In the genomic region with DNA sequence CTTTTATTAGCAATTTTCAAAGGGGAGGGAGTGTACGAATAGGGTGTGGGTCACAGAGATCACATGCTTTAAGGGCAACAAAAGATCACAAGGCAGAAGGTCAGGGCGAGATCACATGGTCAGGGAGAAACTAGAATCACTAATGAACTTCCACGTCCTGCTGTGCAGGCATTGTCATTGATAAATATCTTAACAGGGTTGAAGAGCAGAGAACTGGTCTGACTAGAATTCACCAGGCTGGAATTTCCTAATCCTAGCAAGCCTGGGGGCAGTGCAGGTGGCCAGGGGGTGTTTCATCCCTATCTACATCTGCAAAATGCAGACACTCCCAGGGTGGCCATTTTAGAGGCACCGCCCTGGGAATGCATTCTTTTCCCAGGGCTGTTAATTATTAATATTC, we compare ENCODE assay signal across 8 cellular contexts.
DNase-seq lines count a peak whose midpoint lies in the region; TF ChIP-seq lines count a peak whose summit lies in the region.
"Not testable (repeated sequence)": the region's sequence is repeated elsewhere in the genome, so short reads cannot be mapped to it uniquely, and the experiment has no call there.

No MANE protein-coding gene starts in this region.

- not testable (repeated sequence) for H3K4me3 Mint-ChIP-seq in H9; chondrocyte (ENCODE audit: unreplicated experiment); progenitor cell of endocrine pancreas (ENCODE audit: low read depth)

- H3K4me1 ChIP-seq in H9 (ENCODE audit: insufficient read depth, low read length); HUES64 (ENCODE audit: insufficient read depth, low read length); NT2/D1 (ENCODE audit: insufficient read depth, insufficient read length); mesendoderm (ENCODE audit: control insufficient read depth, low read depth, low read length): not testable (repeated sequence)

- H3K4me3 ChIP-seq in HUES64 (ENCODE audit: low read length); NT2/D1 (ENCODE audit: insufficient read length, low read depth); epithelial cell of esophagus (ENCODE audit: low read length); mesendoderm (ENCODE audit: low read length): not testable (repeated sequence)

- H2BK20ac ChIP-seq in H9 (ENCODE audit: low read depth, low read length, poor library complexity, severe bottlenecking), result not testable (repeated sequence)

- peaks cover 26 to 42% (median 29%) of the 10 kb centered on the region in 3 experiments for H3K36me3 Mint-ChIP-seq in H9 (ENCODE audit: insufficient read depth in 1 of 3, low read depth in 3 of 3)
- not testable (repeated sequence) for H3K36me3 Mint-ChIP-seq in chondrocyte (ENCODE audit: low read depth); progenitor cell of endocrine pancreas (ENCODE audit: insufficient read depth)

- H4K8ac ChIP-seq in H9 (replicated peaks; ENCODE audit: insufficient read length, low read depth, low read length); mesendoderm (ENCODE audit: low read depth, low read length): not testable (repeated sequence)

- not testable (repeated sequence) for H2BK12ac ChIP-seq in H9 (ENCODE audit: insufficient read length, low read depth, low read length)

- no CpG with 5 or more reads among the region's 4 CpGs for WGBS in H9 (ENCODE audit: extremely low coverage, insufficient read length, low lambda C conversion rate)
- WGBS in HUES64, result 53% methylated on average over 4 of the region's 4 CpGs
- no CpG with 5 or more reads among the region's 4 CpGs for WGBS in mesendoderm (ENCODE audit: extremely low coverage, insufficient coverage, low lambda C conversion rate)

- peak overlapping the region; percentile 95 to 98 (median 97) for H3K27ac Mint-ChIP-seq in H9
- H3K27ac Mint-ChIP-seq in chondrocyte (ENCODE audit: unreplicated experiment), result peak overlapping the region; percentile 30
- H3K27ac Mint-ChIP-seq in progenitor cell of endocrine pancreas, result peak overlapping the region; percentile 30

- not testable (repeated sequence) for H3K9me3 ChIP-seq in H9 (ENCODE audit: control insufficient read depth, low read depth, low read length)
- H3K9me3 ChIP-seq in HUES64 (ENCODE audit: insufficient read depth, low read depth, low read length), result peaks cover 28% of the 10 kb centered on the region
- H3K9me3 ChIP-seq in NT2/D1 (ENCODE audit: insufficient read depth, low read length), result peaks cover 50% of the 10 kb centered on the region; the same call in 1 of the 2 replicates

- H4K5ac ChIP-seq in H9 (ENCODE audit: insufficient read length, low read depth, low read length); mesendoderm (ENCODE audit: low read length): not testable (repeated sequence)

- not testable (repeated sequence) for H3T11ph ChIP-seq in H9 (ENCODE audit: low read length)

- not testable (repeated sequence) for H3K79me1 ChIP-seq in H9 (ENCODE audit: insufficient read depth, low read depth, low read length, poor library complexity, severe bottlenecking); mesendoderm (ENCODE audit: low read length)

- not testable (repeated sequence) for H3K18ac ChIP-seq in H9 (ENCODE audit: insufficient read length, low read depth, low read length); mesendoderm (ENCODE audit: low read length)

- H3K9ac ChIP-seq in H9 (ENCODE audit: extremely low read depth, insufficient read length, low read length); HUES64 (ENCODE audit: low read depth, low read length); NT2/D1 (ENCODE audit: insufficient read length, low read depth); mesendoderm (ENCODE audit: low read length): not testable (repeated sequence)

- not testable (repeated sequence) for H2BK120ac ChIP-seq in H9 (ENCODE audit: low read depth, low read length, poor library complexity, severe bottlenecking); mesendoderm (ENCODE audit: low read depth, low read length)

- not testable (repeated sequence) for H3K27me3 ChIP-seq in H9 (ENCODE audit: insufficient read depth, low read length); HUES64 (ENCODE audit: insufficient read depth, low read length); NT2/D1 (ENCODE audit: insufficient read depth, insufficient read length); mesendoderm (ENCODE audit: insufficient read depth, low read length, poor library complexity)

- not testable (repeated sequence) for H4K20me1 ChIP-seq in H9 (ENCODE audit: control insufficient read depth, insufficient read depth, insufficient read length)

- H3K4ac ChIP-seq in H9 (ENCODE audit: low read depth, low read length); mesendoderm (ENCODE audit: low read depth, low read length): not testable (repeated sequence)

- H3K56ac ChIP-seq in H9 (ENCODE audit: insufficient read length, low read depth, low read length); mesendoderm (ENCODE audit: low read length): not testable (repeated sequence)

- not testable (repeated sequence) for H3K36me3 ChIP-seq in HUES64 (ENCODE audit: insufficient read depth, low read length); NT2/D1 (ENCODE audit: insufficient read depth, insufficient read length, low read length); mesendoderm (ENCODE audit: control insufficient read depth, insufficient read depth, low read length)

- H3K23ac ChIP-seq in H9 (ENCODE audit: insufficient read length, low read depth, low read length); mesendoderm (ENCODE audit: low read length): not testable (repeated sequence)

- H3K27ac ChIP-seq in H9 (ENCODE audit: insufficient read length, low read depth, low read length); mesendoderm (ENCODE audit: low read depth, low read length): not testable (repeated sequence)
- peak overlapping the region; percentile 76; the same call in 1 of the 2 replicates for H3K27ac ChIP-seq in HUES64 (ENCODE audit: low read depth, low read length)

- not testable (repeated sequence) for H3K4me2 ChIP-seq in H9 (ENCODE audit: insufficient read depth, insufficient read length, low read length); mesendoderm (ENCODE audit: low read length)

- H3K14ac ChIP-seq in H9 (ENCODE audit: insufficient read depth, low read length), result not testable (repeated sequence)

- H3K9me3 Mint-ChIP-seq in H9 (peaks cover 30 to 44% of the 10 kb centered on the region in 2 experiments), progenitor cell of endocrine pancreas (ENCODE audit: low read depth) (peaks cover 14% of the 10 kb centered on the region)
- H3K9me3 Mint-ChIP-seq in chondrocyte (ENCODE audit: low read depth), result not testable (repeated sequence)

- not testable (repeated sequence) for H2AK5ac ChIP-seq in H9 (ENCODE audit: insufficient read length, low read length); mesendoderm (ENCODE audit: low read length)

- H3K4me1 Mint-ChIP-seq in H9, result peaks cover 33 to 37% of the 10 kb centered on the region in 2 experiments
- H3K4me1 Mint-ChIP-seq in chondrocyte (ENCODE audit: low read depth); progenitor cell of endocrine pancreas (ENCODE audit: low read depth): not testable (repeated sequence)

- not testable (repeated sequence) for H3K79me2 ChIP-seq in H9 (ENCODE audit: insufficient read depth, low read length); mesendoderm (ENCODE audit: control insufficient read depth, insufficient read depth, low read length)

- H2BK5ac ChIP-seq in H9 (ENCODE audit: insufficient read length, low read length); mesendoderm (ENCODE audit: low read length): not testable (repeated sequence)

- H2AFZ ChIP-seq in H9 (ENCODE audit: low read length), result not testable (repeated sequence)

- DNase-seq in DMS53 (lab: John Stamatoyannopoulos, UW) (peak; percentile 50), H9 (peak; percentile 71), NT2/D1 (ENCODE audit: low read depth, low spot score) (peak; percentile 92), epithelial cell of esophagus (ENCODE audit: low read depth) (peak; percentile 28), mesendoderm (peak; percentile 89)
- not testable (repeated sequence) for DNase-seq in chondrocyte (ENCODE audit: low spot score); progenitor cell of endocrine pancreas (ENCODE audit: low spot score, unreplicated experiment)

- not testable (repeated sequence) for TF ChIP-seq CTCF in H9 (conservative IDR thresholded peaks at IDR 0.05); chondrocyte (IDR thresholded peaks at IDR 0.05); epithelial cell of esophagus (IDR thresholded peaks at IDR 0.05; ENCODE audit: insufficient read depth, low read depth, low read length, missing control alignments); progenitor cell of endocrine pancreas (IDR thresholded peaks at IDR 0.05; ENCODE audit: unreplicated experiment)

- not testable (repeated sequence) for H3K27me3 Mint-ChIP-seq in H9 (ENCODE audit: low read depth); chondrocyte (ENCODE audit: low read depth); progenitor cell of endocrine pancreas

- not testable (repeated sequence) for H3K23me2 ChIP-seq in H9 (ENCODE audit: insufficient read length, low read depth, low read length, poor library complexity, severe bottlenecking)

- H2BK15ac ChIP-seq in H9 (ENCODE audit: low read depth, low read length); mesendoderm (replicated peaks; ENCODE audit: low read depth): not testable (repeated sequence)

- H4K91ac ChIP-seq in H9 (ENCODE audit: insufficient read length, low read depth, low read length), result not testable (repeated sequence)

Comparison
In these comparisons a context has a peak if more than half of its experiments do, and no peak if none do; other contexts are left out.
1. H3K27ac Mint-ChIP-seq: peak in every context shown above with its lines; median percentile 97 in H9; 30 in chondrocyte; 30 in progenitor cell of endocrine pancreas.